In genomic region chr5:72441861-72442540, GRCh38 we compare ENCODE assay signal across 11 cellular contexts.
DNase-seq lines count a peak whose midpoint lies in the region; ATAC-seq and TF ChIP-seq lines count a peak whose summit lies in the region.
"Had no signal": no experiment of that assay in that cellular context is flagged by ENCODE, and none has a peak within 500 bp of the region (broad histone marks: within the 10 kb centered on the region; RNA-seq: fewer than 3 reads in every experiment).

No MANE protein-coding gene starts in this region.

- peaks cover 4 to 43% of the 10 kb centered on the region in 2 donors for H3K4me1 ChIP-seq in ascending aorta
- peaks cover 0 to 42% (median 4%) of the 10 kb centered on the region in 4 donors for H3K4me1 ChIP-seq in stomach
- no peaks in the 10 kb centered on the region for H3K4me1 ChIP-seq in Caco-2

- no TSS peak for BruUV-seq in Caco-2 (replicated peaks; lab: Mats Ljungman, UMichigan)

- TF ChIP-seq CTCF in ascending aorta (IDR thresholded peaks at IDR 0.05) (no peak), stomach (IDR thresholded peaks at IDR 0.05) (no peak), Caco-2 (IDR thresholded peaks at IDR 0.05; ENCODE audit: insufficient read depth in 1 of 2, low read depth in 1 of 2, low read length in 1 of 2, severe bottlenecking in 1 of 2, unreplicated experiment in 1 of 2) (no peak)

- H3K9me3 ChIP-seq in ascending aorta (no peaks in the 10 kb centered on the region), stomach (no peaks in the 10 kb centered on the region), Caco-2 (no peaks in the 10 kb centered on the region)

- peak overlapping the region; percentile 90 to 93 for H3K27ac ChIP-seq in ascending aorta
- peak overlapping the region in 3 of 5 donors; percentile 16 to 46 (median 43) for H3K27ac ChIP-seq in stomach

- POLR2A ChIA-PET in Caco-2 (lab: Charles Lee): no interaction called here

- H3K4me3 Mint-ChIP-seq in Caco-2 (ENCODE audit: unreplicated experiment): no peak overlapping the region
- H3K4me3 Mint-ChIP-seq: memory B cell, T-cell had no signal

- intact Hi-C loops in ascending aorta (cut with DNase I) (loop anchor here (10.0 kb wide), 1 partner anchor 297 kb away; no protein-coding TSS in a partner anchor), stomach (cut with DNase I; ENCODE audit: low total_unique reads) (no loop called here), Caco-2 (cut with micrococcal nuclease; ENCODE audit: unreplicated experiment) (no loop called here)

- no peaks in the 10 kb centered on the region for H3K36me3 Mint-ChIP-seq in Caco-2 (ENCODE audit: insufficient read depth, unreplicated experiment)
- H3K36me3 Mint-ChIP-seq: memory B cell, T-cell had no signal

- no peaks in the 10 kb centered on the region for H3K27me3 Mint-ChIP-seq in Caco-2 (ENCODE audit: insufficient read depth, unreplicated experiment)

- no peak overlapping the region for H3K27ac Mint-ChIP-seq in Caco-2 (ENCODE audit: unreplicated experiment)
- H3K27ac Mint-ChIP-seq: memory B cell, T-cell had no signal

- H3K9me3 Mint-ChIP-seq in Caco-2 (ENCODE audit: unreplicated experiment): no peaks in the 10 kb centered on the region
- H3K9me3 Mint-ChIP-seq: memory B cell had no signal

- 77 to 98% (median 94%) methylated on average over 3 of the region's 3 CpGs for WGBS in stomach, 5 donors

- no peak for TF ChIP-seq EP300 in stomach (IDR thresholded peaks at IDR 0.05)

- H3K4me1 Mint-ChIP-seq in Caco-2 (ENCODE audit: low read depth, unreplicated experiment): no peaks in the 10 kb centered on the region
- H3K4me1 Mint-ChIP-seq: memory B cell, T-cell had no signal

- H3K4me3 ChIP-seq in ascending aorta: no peak overlapping the region
- no peak overlapping the region for H3K4me3 ChIP-seq in stomach
- no peak overlapping the region for H3K4me3 ChIP-seq in Caco-2 (ENCODE audit: low read depth, low read length)

- ATAC-seq in GM19328 (IDR thresholded peaks at IDR 0.05; ENCODE audit: unreplicated experiment) (no peak), GM19324 (IDR thresholded peaks at IDR 0.05; ENCODE audit: low FRiP score, unreplicated experiment) (no peak)
- ATAC-seq: T-cell had no signal

- CTCF ChIA-PET in Caco-2 (lab: Charles Lee): no interaction called here

- TF ChIP-seq POLR2A in stomach (IDR thresholded peaks at IDR 0.05): no peak

- no peaks in the 10 kb centered on the region for H3K27me3 ChIP-seq in ascending aorta
- H3K27me3 ChIP-seq in stomach: no peaks in the 10 kb centered on the region
- no peaks in the 10 kb centered on the region for H3K27me3 ChIP-seq in Caco-2 (replicated peaks; ENCODE audit: control insufficient read depth, insufficient read depth, low read length)

- H3K36me3 ChIP-seq in ascending aorta (no peaks in the 10 kb centered on the region), stomach (no peaks in the 10 kb centered on the region), Caco-2 (ENCODE audit: control insufficient read depth, insufficient read depth, low read length) (no peaks in the 10 kb centered on the region)

- peak; percentile 2 for DNase-seq in HK-2 (ENCODE audit: unreplicated experiment)
- DNase-seq in ascending aorta (ENCODE audit: low spot score in 2 of 2): peak in 1 of 2 donors; percentile 82
- DNase-seq in foreskin melanocyte: peak; percentile 55
- no peak for DNase-seq in stomach
- no peak for DNase-seq in medulla oblongata (ENCODE audit: extremely low spot score)
- DNase-seq in Caco-2: no peak
- DNase-seq: NCI-H187, T-cell had no signal

Comparison
In these comparisons a context has a peak if more than half of its experiments do, and no peak if none do; other contexts are left out.
1. DNase-seq: peak in HK-2 (single experiment) and foreskin melanocyte (single experiment); none in stomach (single experiment), medulla oblongata (single experiment) and Caco-2 (0 of 2).